8 cellular contexts compared by ENCODE assay signal in genomic region chr12:39442895-39443703, GRCh38. TPM values are rescaled to one million over a fixed set of nuclear protein-coding genes. Genes with fewer than 3 reads are reported as not detected.
DNase-seq lines count a peak whose midpoint lies in the region; ATAC-seq, FAIRE-seq and TF ChIP-seq lines count a peak whose summit lies in the region.

Gene KIF21A (minus strand): TSS chr12:39443120. CDS start chr12:39442970, 150 bp downstream.

- H3K4me3 ChIP-seq in GM12875 (ENCODE audit: low read depth, low read length) (peak within 1 kb of the TSS; percentile 90), right atrium auricular region (peak within 1 kb of the TSS; percentile 80 to 90)

- DNase-seq in NCI-H1417 (lab: John Stamatoyannopoulos, UW), result peak; percentile 95 to 97 (median 96)
- DNase-seq in T-helper 1 cell, result peak; percentile 79 to 93 (median 85)
- DNase-seq in right atrium auricular region (ENCODE audit: low spot score), result peak; percentile 85
- DNase-seq in pulmonary artery endothelial cell (ENCODE audit: low read depth, low spot score), result peak; percentile 79
- peak; percentile 96 for DNase-seq in urothelium cell line (ENCODE audit: low spot score)

- no peaks in the 10 kb centered on the region for H3K9me3 ChIP-seq in right atrium auricular region

- FAIRE-seq in urothelium cell line (lab: Jason Lieb, UNC), result peak; percentile 99

- H3K36me3 ChIP-seq in right atrium auricular region, result no peaks in the 10 kb centered on the region

- peak; percentile 97 for ATAC-seq in HG02642 (IDR thresholded peaks at IDR 0.05; ENCODE audit: poor library complexity, unreplicated experiment)

- no peaks in the 10 kb centered on the region for H3K27me3 ChIP-seq in right atrium auricular region

- peaks cover 0 to 6% of the 10 kb centered on the region in 2 donors for H3K4me1 ChIP-seq in right atrium auricular region

- H3K27ac ChIP-seq in angular gyrus (ENCODE audit: low read depth, low read length) (peak within 1 kb of the TSS; percentile 95), right atrium auricular region (peak within 1 kb of the TSS; percentile 95 to 97)

- peak; percentile 89 for TF ChIP-seq CTCF in GM12875 (IDR thresholded peaks at IDR 0.05; ENCODE audit: borderline replicate concordance, insufficient read depth, low read depth, low read length)
- peak; percentile 31 to 68 for TF ChIP-seq CTCF in right atrium auricular region (IDR thresholded peaks at IDR 0.05)

RNA-seq across cellular contexts. Expression of gene KIF21A, which starts in this region (rescaled TPM):
- total RNA-seq in right atrium auricular region (10 to 100 TPM; 50.4 to 51.9 TPM), pulmonary artery endothelial cell (9.1 and 16.6 TPM in 2 replicates)

Comparison
In these comparisons a context has a peak if more than half of its experiments do, and no peak if none do; other contexts are left out.
1. Peak in every context shown above with its lines: DNase-seq, ATAC-seq, H3K4me3 ChIP-seq and H3K27ac ChIP-seq.